In genomic region chr6:167005350-167006159, GRCh38 we compare ENCODE assay signal across 21 cellular contexts. TPM values are rescaled to one million over a fixed set of nuclear protein-coding genes. Genes with fewer than 3 reads are reported as not detected.
A peak's percentile ranks its signal among the peaks of the same experiment; 100 is the strongest.
DNase-seq lines count a peak whose midpoint lies in the region; ATAC-seq, FAIRE-seq and TF ChIP-seq lines count a peak whose summit lies in the region.
"Had no signal": no experiment of that assay in that cellular context is flagged by ENCODE, and none has a peak within 500 bp of the region (broad histone marks: within the 10 kb centered on the region; RNA-seq: fewer than 3 reads in every experiment).

No MANE protein-coding gene starts in this region.

- H3K9me3 ChIP-seq in testis (no peaks in the 10 kb centered on the region), MG63 (no peaks in the 10 kb centered on the region)
- H3K9me3 ChIP-seq: esophagus muscularis mucosa, Peyer's patch, spleen, tibial artery had no signal

- 41 to 54% methylated on average over 12 of the region's 12 CpGs for WGBS in testis, 2 donors

- peak; percentile 52 for ATAC-seq in left colon
- ATAC-seq in HG02678 (IDR thresholded peaks at IDR 0.05; ENCODE audit: unreplicated experiment), result no peak
- ATAC-seq: activated T-cell treated with anti-CD3 and anti-CD28 coated beads, Interleukin-2, amount 50 U/mL, for 4 hours; stimulated activated effector memory CD8-positive, alpha-beta T cell treated with anti-CD3 and anti-CD28 coated beads, Interleukin-12 subunit alpha, Interleukin-12 subunit beta, amount 100 ng/mL, for 72 hours had no signal

- no peak overlapping the region for H3K27ac ChIP-seq in testis
- H3K27ac ChIP-seq: esophagus muscularis mucosa, GM23248, Peyer's patch, spleen, tibial artery had no signal

- no peaks in the 10 kb centered on the region for H3K27me3 ChIP-seq in testis
- no peaks in the 10 kb centered on the region for H3K27me3 ChIP-seq in MG63
- H3K27me3 ChIP-seq: esophagus muscularis mucosa, Peyer's patch, spleen, tibial artery had no signal

- no peak overlapping the region for H3K4me3 ChIP-seq in testis
- no peak overlapping the region for H3K4me3 ChIP-seq in MG63
- H3K4me3 ChIP-seq: esophagus muscularis mucosa, GM23248, Peyer's patch, spleen, tibial artery had no signal

- no peaks in the 10 kb centered on the region for H3K36me3 ChIP-seq in testis (ENCODE audit: low read depth, missing control alignments)
- peaks cover 64% of the 10 kb centered on the region for H3K36me3 ChIP-seq in MG63

- peaks cover 10% of the 10 kb centered on the region for H3K4me1 ChIP-seq in testis

- FAIRE-seq in endometrium (lab: Jason Lieb, UNC), result peak; percentile 29
- FAIRE-seq: keratinocyte had no signal

- TF ChIP-seq POLR2A in testis (IDR thresholded peaks at IDR 0.05), result no peak

- intact Hi-C loops in left colon (cut with DNase I, micrococcal nuclease), result no loop called here
- intact Hi-C loops in testis (cut with DNase I; ENCODE audit: low total_unique reads), result no loop called here

- DNase-seq in NCI-H345 (lab: John Stamatoyannopoulos, UW), result peak; percentile 14
- DNase-seq in NCI-H345 treated with DMSO at 0.1 percent for 48 hours (lab: John Stamatoyannopoulos, UW; ENCODE audit: unreplicated experiment), result no peak
- peak in 1 of 2 donors; percentile 62 for DNase-seq in left colon
- DNase-seq in testis, result peak; percentile 63
- DNase-seq in amniotic stem cell (lab: John Stamatoyannopoulos, UW), result no peak
- DNase-seq in MG63, result no peak
- DNase-seq: activated CD4-positive, alpha-beta T cell treated with anti-CD3 and anti-CD28 coated beads, Interleukin-2, amount 50 U/mL, for 48 hours; activated T-cell treated with anti-CD3 and anti-CD28 coated beads, Interleukin-2, amount 50 U/mL, for 4 hours; C1 segment of cervical spinal cord; DMS53; GM23248; NCI-H2081 treated with DMSO at 0.1 percent for 48 hours; Peyer's patch; spleen; SW 1271 had no signal

- TF ChIP-seq CTCF in testis (IDR thresholded peaks at IDR 0.05), result no peak

RNA-seq across cellular contexts. Expression of gene CEP43, which starts 6.4 kb away (rescaled TPM):
- 10 to 100 TPM; 17.4 to 22.5 TPM for total RNA-seq in left colon
- total RNA-seq in testis, result 100 to 1,000 TPM in 1 of 2 donors, 10 to 100 TPM in 1; 67.0 to 129 TPM
- polyA plus RNA-seq in testis (ENCODE audit: insufficient read depth, low read depth, low replicate concordance), result 105 TPM
- total RNA-seq in MG63 (2014; rRNA removed; shearing (Covaris generic); ENCODE audit: low replicate concordance), result 18.3 and 33.0 TPM in 2 replicates

RNA-seq across cellular contexts. Expression of gene RNASET2, which starts 49.2 kb away (rescaled TPM):
- total RNA-seq in left colon (100 to 1,000 TPM; 130 to 151 TPM), testis (10 to 100 TPM; 50.2 to 56.1 TPM)
- polyA plus RNA-seq in testis (ENCODE audit: insufficient read depth, low read depth, low replicate concordance), result 44.5 TPM
- total RNA-seq in MG63 (2014; rRNA removed; shearing (Covaris generic); ENCODE audit: low replicate concordance), result 31.6 and 32.1 TPM in 2 replicates

Comparison
In these comparisons a context has a peak if more than half of its experiments do, and no peak if none do; other contexts are left out.
1. DNase-seq: peak in NCI-H345 (single experiment) and testis (single experiment); none in NCI-H345 treated with DMSO at 0.1 percent for 48 hours (single experiment), amniotic stem cell (single experiment) and MG63 (single experiment).